8 cellular contexts compared by ENCODE assay signal in genomic region chr21:25421327-25422028, GRCh38.
DNase-seq lines count a peak whose midpoint lies in the region; ATAC-seq lines count a peak whose summit lies in the region.

No MANE protein-coding gene starts in this region.

- peak; percentile 52 for ATAC-seq in GM19468 (IDR thresholded peaks at IDR 0.05; ENCODE audit: extremely low read depth, unreplicated experiment)
- ATAC-seq in HG03558 (IDR thresholded peaks at IDR 0.05; ENCODE audit: extremely low read depth, unreplicated experiment), result peak; percentile 44

- intact Hi-C loops in head of caudate nucleus (cut with DNase I), result no loop called here

- DNase-seq in ELF-1 (ENCODE audit: low read depth, low spot score) (peak; percentile 39), RPMI7951 (ENCODE audit: low read depth) (peak; percentile 16), kidney tubule cell (ENCODE audit: low spot score) (peak; percentile 73), head of caudate nucleus (no peak)
- DNase-seq in activated effector memory CD4-positive, alpha-beta T cell treated with Interleukin-2 at 50 U/mL for 16 hours, result peak; percentile 24
- peak in 5 of 6 experiments; percentile 4 to 52 (median 23) for DNase-seq in stimulated activated naive CD4-positive, alpha-beta T cell (lab: John Stamatoyannopoulos, UW)

Comparison
In these comparisons a context has a peak if more than half of its experiments do, and no peak if none do; other contexts are left out.
1. DNase-seq: peak in ELF-1 (single experiment), RPMI7951 (single experiment), activated effector memory CD4-positive, alpha-beta T cell treated with Interleukin-2 at 50 U/mL for 16 hours (single experiment), kidney tubule cell (single experiment) and stimulated activated naive CD4-positive, alpha-beta T cell (5 of 6); none in head of caudate nucleus (0 of 42).